30 cellular contexts compared by ENCODE assay signal in genomic region chr6:5698318-5698717, GRCh38.
"Had no signal": no experiment of that assay in that cellular context is flagged by ENCODE, and none has a peak within 500 bp of the region (broad histone marks: within the 10 kb centered on the region; RNA-seq: fewer than 3 reads in every experiment).

No MANE protein-coding gene starts in this region.

- H3K9me3 Mint-ChIP-seq: activated T-cell treated with anti-CD3 and anti-CD28 coated beads, Interleukin-2, amount 50 U/mL, for 72 hours; immature natural killer cell; stimulated activated effector memory CD8-positive, alpha-beta T cell treated with anti-CD3 and anti-CD28 coated beads, Interleukin-12 subunit alpha, Interleukin-12 subunit beta, amount 100 ng/mL, for 72 hours; T-helper 1 cell treated with Interleukin-12 subunit alpha and Interleukin-12 subunit beta and Interleukin-4 antibody, amounts not matched to agents 30 μg/mL and 1 μg/mL, for 36 hours had no signal

- H3K36me3 Mint-ChIP-seq: stimulated activated effector memory CD8-positive, alpha-beta T cell treated with anti-CD3 and anti-CD28 coated beads, Interleukin-12 subunit alpha, Interleukin-12 subunit beta, amount 100 ng/mL, for 72 hours had no signal

- H3K27me3 Mint-ChIP-seq: activated CD8-positive, alpha-beta memory T cell treated with anti-CD3 and anti-CD28 coated beads, Interleukin-2, amount 10 ng/mL, durations not matched to agents 7 days and 5 days; naive thymus-derived CD4-positive, alpha-beta T cell; stimulated activated naive CD8-positive, alpha-beta T cell treated with anti-CD3 and anti-CD28 coated beads, Interleukin-15, amount 100 ng/mL, for 72 hours had no signal

- H3K4me3 ChIP-seq: heart left ventricle, pancreas, prostate gland, sigmoid colon, thyroid gland, upper lobe of left lung, vagina had no signal

- ATAC-seq: activated CD8-positive, alpha-beta memory T cell treated with anti-CD3 and anti-CD28 coated beads, Interleukin-2, amount 10 ng/mL, durations not matched to agents 7 days and 5 days; activated CD8-positive, alpha-beta T cell treated with anti-CD3 and anti-CD28 coated beads, Interleukin-2, amount 10 ng/mL, durations not matched to agents 7 days and 5 days; activated naive CD4-positive, alpha-beta T cell treated with anti-CD3 and anti-CD28 coated beads, Interleukin-2, amount 50 U/mL, for 72 hours; activated T-cell treated with anti-CD3 and anti-CD28 coated beads, Interleukin-2, amount 50 U/mL, for 72 hours; left colon; stimulated activated naive CD8-positive, alpha-beta T cell treated with anti-CD3 and anti-CD28 coated beads, Interleukin-15, amount 100 ng/mL, for 72 hours had no signal

- H3K27ac Mint-ChIP-seq: activated CD8-positive, alpha-beta memory T cell treated with anti-CD3 and anti-CD28 coated beads, Interleukin-2, amount 10 ng/mL, durations not matched to agents 7 days and 5 days; activated CD8-positive, alpha-beta T cell treated with anti-CD3 and anti-CD28 coated beads, Interleukin-2, amount 10 ng/mL, durations not matched to agents 7 days and 5 days; activated naive CD4-positive, alpha-beta T cell treated with anti-CD3 and anti-CD28 coated beads, Interleukin-2, amount 50 U/mL, for 72 hours; activated T-cell treated with anti-CD3 and anti-CD28 coated beads, Interleukin-2, amount 50 U/mL, for 72 hours; stimulated activated effector memory CD8-positive, alpha-beta T cell treated with anti-CD3 and anti-CD28 coated beads, Interleukin-12 subunit alpha, Interleukin-12 subunit beta, amount 100 ng/mL, for 72 hours; T-helper 1 cell treated with Interleukin-12 subunit alpha and Interleukin-12 subunit beta and Interleukin-4 antibody, amounts not matched to agents 30 μg/mL and 1 μg/mL, for 36 hours had no signal

- H3K27ac ChIP-seq: foreskin keratinocyte, pancreas, prostate gland, sigmoid colon, thyroid gland, vagina, VCaP had no signal

- H3K4me3 Mint-ChIP-seq: activated CD8-positive, alpha-beta memory T cell treated with anti-CD3 and anti-CD28 coated beads, Interleukin-2, amount 10 ng/mL, durations not matched to agents 7 days and 5 days; activated CD8-positive, alpha-beta T cell treated with anti-CD3 and anti-CD28 coated beads, Interleukin-2, amount 10 ng/mL, durations not matched to agents 7 days and 5 days; activated T-cell treated with anti-CD3 and anti-CD28 coated beads, Interleukin-2, amount 50 U/mL, for 72 hours; naive thymus-derived CD4-positive, alpha-beta T cell; stimulated activated effector memory CD8-positive, alpha-beta T cell treated with anti-CD3 and anti-CD28 coated beads, Interleukin-12 subunit alpha, Interleukin-12 subunit beta, amount 100 ng/mL, for 72 hours; stimulated activated naive CD8-positive, alpha-beta T cell treated with anti-CD3 and anti-CD28 coated beads, Interleukin-15, amount 100 ng/mL, for 72 hours; T-helper 1 cell treated with Interleukin-12 subunit alpha and Interleukin-12 subunit beta and Interleukin-4 antibody, amounts not matched to agents 30 μg/mL and 1 μg/mL, for 36 hours had no signal

- H3K36me3 ChIP-seq: heart left ventricle, pancreas, prostate gland, sigmoid colon, thyroid gland, upper lobe of left lung, vagina had no signal

- DNase-seq: activated CD4-positive, CD25-positive, alpha-beta regulatory T cell treated with anti-CD3 and anti-CD28 coated beads, Interleukin-2, amount 50 U/mL, for 72 hours; activated CD8-positive, alpha-beta memory T cell treated with anti-CD3 and anti-CD28 coated beads, Interleukin-2, amount 10 ng/mL, durations not matched to agents 7 days and 5 days; activated CD8-positive, alpha-beta T cell treated with anti-CD3 and anti-CD28 coated beads, Interleukin-2, amount 10 ng/mL, durations not matched to agents 7 days and 5 days; activated naive CD4-positive, alpha-beta T cell; activated T-cell treated with anti-CD3 and anti-CD28 coated beads, Interleukin-2, amount 50 U/mL, for 72 hours; effector CD8-positive, alpha-beta T cell; heart left ventricle; hypothalamus; immature natural killer cell; kidney; left colon; naive thymus-derived CD4-positive, alpha-beta T cell; nucleus accumbens; pancreas; retina; sigmoid colon; small intestine; stimulated activated CD4-positive, alpha-beta T cell treated with anti-CD3 and anti-CD28 coated beads, Interleukin-4, amount 100 ng/mL, for 24 hours; stimulated activated naive CD8-positive, alpha-beta T cell treated with anti-CD3 and anti-CD28 coated beads, Interleukin-15, amount 100 ng/mL, for 72 hours; substantia nigra; T-helper 9 cell; thyroid gland; upper lobe of left lung had no signal

- H3K4me1 ChIP-seq: foreskin keratinocyte, pancreas, prostate gland had no signal

- H3K9me3 ChIP-seq: pancreas, prostate gland, sigmoid colon, thyroid gland, upper lobe of left lung, vagina had no signal

- H3K27me3 ChIP-seq: foreskin keratinocyte, heart left ventricle, pancreas, sigmoid colon, thyroid gland, upper lobe of left lung, vagina had no signal
